ENCODE assay signal across 14 cellular contexts in genomic region chr4:84878090-84878489, GRCh38.
A peak's percentile ranks its signal among the peaks of the same experiment; 100 is the strongest.
DNase-seq lines count a peak whose midpoint lies in the region; FAIRE-seq and TF ChIP-seq lines count a peak whose summit lies in the region.
"Had no signal": no experiment of that assay in that cellular context is flagged by ENCODE, and none has a peak within 500 bp of the region (broad histone marks: within the 10 kb centered on the region; RNA-seq: fewer than 3 reads in every experiment).

No MANE protein-coding gene starts in this region.

- H3K9me3 ChIP-seq in ascending aorta = no peaks in the 10 kb centered on the region
- H3K9me3 ChIP-seq: neutrophil, vagina had no signal

- H3K4me3 ChIP-seq in BJ (ENCODE audit: low read depth, low read length) (no peak overlapping the region), epithelial cell of esophagus (ENCODE audit: low read length) (no peak overlapping the region), ascending aorta (no peak overlapping the region)
- H3K4me3 ChIP-seq: vagina had no signal

- intact Hi-C loops in ascending aorta (cut with DNase I) = no loop called here

- DNase-seq in BJ (ENCODE audit: low read depth) = peak; percentile 58
- DNase-seq in RCC 7860 (ENCODE audit: low spot score) = peak; percentile 52
- peak; percentile 69 for DNase-seq in epithelial cell of esophagus (ENCODE audit: low read depth)
- DNase-seq in myocyte (ENCODE audit: low read depth) = peak; percentile 68
- DNase-seq in C1 segment of cervical spinal cord (lab: John Stamatoyannopoulos, UW) = no peak
- DNase-seq in HEK293T (ENCODE audit: extremely low spot score) = no peak
- DNase-seq in stimulated activated CD4-positive, alpha-beta T cell treated with anti-CD3 and anti-CD28 coated beads, Interleukin-2, amount 100 ng/mL, for 24 hours = no peak
- no peak for DNase-seq in ascending aorta (ENCODE audit: low spot score in 2 of 2)
- DNase-seq: CD4-positive, alpha-beta memory T cell; NCI-H524 treated with DMSO at 0.1 percent for 48 hours; SHP77 treated with DMSO at 0.1 percent for 48 hours; stimulated activated CD4-positive, alpha-beta T cell treated with anti-CD3 and anti-CD28 coated beads, Interleukin-15, amount 100 ng/mL, for 24 hours had no signal

- no peak overlapping the region for H3K27ac ChIP-seq in ascending aorta
- H3K27ac ChIP-seq: vagina had no signal

- POLR2A ChIA-PET in BJ (lab: Charles Lee) = no interaction called here
- POLR2A ChIA-PET in HEK293T (lab: Yijun Ruan, JAX) = no interaction called here

- H3K4me1 ChIP-seq in ascending aorta = no peaks in the 10 kb centered on the region
- H3K4me1 ChIP-seq: vagina had no signal

- H3K27me3 ChIP-seq in BJ (ENCODE audit: control insufficient read depth, insufficient read depth, low read length) = no peaks in the 10 kb centered on the region
- H3K27me3 ChIP-seq in ascending aorta = no peaks in the 10 kb centered on the region
- H3K27me3 ChIP-seq: neutrophil, vagina had no signal

- H3K36me3 ChIP-seq in BJ (ENCODE audit: control insufficient read depth, insufficient read depth, low read length) = no peaks in the 10 kb centered on the region
- no peaks in the 10 kb centered on the region for H3K36me3 ChIP-seq in ascending aorta
- H3K36me3 ChIP-seq: vagina had no signal

- FAIRE-seq in RCC 7860 (lab: Jason Lieb, UNC) = peak; percentile 55

- CTCF ChIA-PET in BJ (lab: Yijun Ruan, JAX) = no interaction called here
- CTCF ChIA-PET in HEK293T (lab: Yijun Ruan, JAX) = no interaction called here

- no peak for TF ChIP-seq CTCF in BJ (IDR thresholded peaks at IDR 0.05; ENCODE audit: insufficient read depth, low read depth, low read length)
- TF ChIP-seq CTCF in epithelial cell of esophagus (IDR thresholded peaks at IDR 0.05; ENCODE audit: insufficient read depth, low read depth, low read length, missing control alignments) = no peak
- no peak for TF ChIP-seq CTCF in ascending aorta (IDR thresholded peaks at IDR 0.05)

TF ChIP-seq in HEK293T, 16 proteins besides CTCF, POLR2A, EP300 and RAD21:
- TF ChIP-seq ELF4 (IDR thresholded peaks at IDR 0.05) = no peak
- TF ChIP-seq LEF1 (IDR thresholded peaks at IDR 0.05; ENCODE audit: borderline replicate concordance) = no peak
- no peak for TF ChIP-seq FOXA1 (IDR thresholded peaks at IDR 0.05)
- no peak for TF ChIP-seq FOXM1 (IDR thresholded peaks at IDR 0.05; ENCODE audit: borderline replicate concordance)
- no peak for TF ChIP-seq PKNOX1 (IDR thresholded peaks at IDR 0.05)
- TF ChIP-seq L3MBTL2 (conservative IDR thresholded peaks at IDR 0.05) = no peak
- TF ChIP-seq SUZ12 (IDR thresholded peaks at IDR 0.05) = no peak
- no peak for TF ChIP-seq ZNF384 (IDR thresholded peaks at IDR 0.05)
- no peak for TF ChIP-seq ARNT (IDR thresholded peaks at IDR 0.05)
- TF ChIP-seq HDGF (IDR thresholded peaks at IDR 0.05; ENCODE audit: borderline replicate concordance) = no peak

Comparison
In these comparisons a context has a peak if more than half of its experiments do, and no peak if none do; other contexts are left out.
1. DNase-seq: peak in BJ (single experiment), RCC 7860 (single experiment), epithelial cell of esophagus (single experiment) and myocyte (single experiment); none in C1 segment of cervical spinal cord (0 of 14), HEK293T (single experiment), stimulated activated CD4-positive, alpha-beta T cell treated with anti-CD3 and anti-CD28 coated beads, Interleukin-2, amount 100 ng/mL, for 24 hours (0 of 2) and ascending aorta (0 of 2).